ENCODE assay signal across 19 cellular contexts in the genomic region with DNA sequence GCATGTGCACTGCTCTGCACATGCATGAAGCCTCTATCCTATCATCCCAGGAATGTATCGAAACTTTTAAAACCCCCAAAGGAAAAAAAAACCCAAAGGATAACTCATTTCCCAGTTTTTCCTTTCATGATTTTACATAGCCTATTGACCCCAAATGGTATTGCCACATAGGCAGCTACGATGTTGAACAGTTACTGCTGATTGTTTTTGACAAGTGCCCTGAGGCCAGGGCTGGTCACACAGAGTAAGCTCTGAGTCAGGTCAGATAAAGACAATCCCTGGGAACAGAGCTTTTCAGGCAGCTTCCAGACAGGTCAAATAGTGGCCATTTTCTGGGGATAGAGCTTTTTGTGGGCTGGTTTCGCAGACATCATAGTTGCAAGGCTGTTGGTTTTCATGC. TPM values are rescaled to one million over a fixed set of nuclear protein-coding genes. Genes with fewer than 3 reads are reported as not detected.
"Had no signal": no experiment of that assay in that cellular context is flagged by ENCODE, and none has a peak within 500 bp of the region (broad histone marks: within the 10 kb centered on the region; RNA-seq: fewer than 3 reads in every experiment).

No MANE protein-coding gene starts in this region.

- H3K27me3 ChIP-seq: vagina had no signal

- H2AFZ ChIP-seq: parathyroid adenoma had no signal

- H3K36me3 ChIP-seq: lower lobe of right lung, tibial artery, vagina had no signal

- H3K9me3 ChIP-seq: vagina had no signal

- H3K27ac ChIP-seq: lower lobe of right lung, parathyroid adenoma, skin epidermis, tibial artery, vagina had no signal

- H3K27ac Mint-ChIP-seq: activated naive CD8-positive, alpha-beta T cell treated with anti-CD3 and anti-CD28 coated beads, Interleukin-2, amount 50 U/mL, for 24 hours; activated T-helper 1 cell treated with anti-CD3 and anti-CD28 coated beads, Interleukin-12 subunit alpha, Interleukin-12 subunit beta, Interleukin-2, Interleukin-4 antibody, amounts not matched to agents 30 ng/mL and 10 ng/mL and 1 ng/mL, durations not matched to agents 14 hours and 24 hours and 36 hours; naive thymus-derived CD4-positive, alpha-beta T cell had no signal

- H3K9ac ChIP-seq: parathyroid adenoma had no signal

- H3K4me1 ChIP-seq: lower lobe of right lung, parathyroid adenoma, tibial artery, vagina had no signal

- DNase-seq: activated CD4-positive, alpha-beta T cell treated with anti-CD3 and anti-CD28 coated beads for 1 hour; activated CD4-positive, alpha-beta T cell treated with anti-CD3 and anti-CD28 coated beads, Interleukin-2, amount 50 U/mL, for 48 hours; activated naive CD4-positive, alpha-beta T cell; activated naive CD8-positive, alpha-beta T cell treated with anti-CD3 and anti-CD28 coated beads, Interleukin-2, amount 50 U/mL, for 24 hours; caudate nucleus; cortex of kidney; hypothalamus; left cardiac atrium; lower lobe of right lung; naive thymus-derived CD4-positive, alpha-beta T cell; T-helper 9 cell; tibial artery had no signal

- H3K4me3 Mint-ChIP-seq: activated naive CD8-positive, alpha-beta T cell treated with anti-CD3 and anti-CD28 coated beads, Interleukin-2, amount 50 U/mL, for 24 hours; activated T-helper 1 cell treated with anti-CD3 and anti-CD28 coated beads, Interleukin-12 subunit alpha, Interleukin-12 subunit beta, Interleukin-2, Interleukin-4 antibody, amounts not matched to agents 30 ng/mL and 10 ng/mL and 1 ng/mL, durations not matched to agents 14 hours and 24 hours and 36 hours; naive thymus-derived CD4-positive, alpha-beta T cell had no signal

- ATAC-seq: activated naive CD8-positive, alpha-beta T cell treated with anti-CD3 and anti-CD28 coated beads, Interleukin-2, amount 50 U/mL, for 24 hours; left cardiac atrium; lower lobe of right lung; naive thymus-derived CD4-positive, alpha-beta T cell had no signal

- H3K4me3 ChIP-seq: lower lobe of right lung, skin epidermis, tibial artery, vagina had no signal

- H3K79me2 ChIP-seq: parathyroid adenoma had no signal

RNA-seq across cellular contexts. Expression of a gene that starts 52.1 kb away (rescaled TPM):
- total RNA-seq: activated T-helper 1 cell treated with anti-CD3 and anti-CD28 coated beads, Interleukin-12 subunit alpha, Interleukin-12 subunit beta, Interleukin-2, Interleukin-4 antibody, amounts not matched to agents 30 ng/mL and 10 ng/mL and 1 ng/mL, durations not matched to agents 14 hours and 24 hours and 36 hours; fibroblast of villous mesenchyme; left cardiac atrium; lower lobe of right lung; mononuclear cell; naive thymus-derived CD4-positive, alpha-beta T cell; vagina had no signal
- polyA plus RNA-seq: esophagus; naive thymus-derived CD4-positive, alpha-beta T cell had no signal
